In genomic region chr11:62791501-62792192, GRCh38 we compare ENCODE assay signal across 8 cellular contexts. TPM values are rescaled to one million over a fixed set of nuclear protein-coding genes. Genes with fewer than 3 reads are reported as not detected.
DNase-seq lines count a peak whose midpoint lies in the region; ATAC-seq and TF ChIP-seq lines count a peak whose summit lies in the region.

TSS of gene TMEM223 (minus strand) at chr11:62792006. CDS start at chr11:62791994, 12 bp downstream.

- H4K20me1 ChIP-seq in Karpas-422 (ENCODE audit: insufficient read depth, low read depth, low read length): no peaks in the 10 kb centered on the region; the same call in 1 of the 2 replicates
- peaks cover 12% of the 10 kb centered on the region for H4K20me1 ChIP-seq in neural progenitor cell (ENCODE audit: low read depth)

- H3K4me2 ChIP-seq in Karpas-422 (ENCODE audit: low read depth, low read length, poor library complexity, severe bottlenecking) (peak within 1 kb of the TSS; percentile 78), neural progenitor cell (peak within 1 kb of the TSS; percentile 86)

- no peak for TF ChIP-seq CTCF in foreskin fibroblast (IDR thresholded peaks at IDR 0.05; ENCODE audit: low read depth, low read length)
- peak; percentile 24 for TF ChIP-seq CTCF in neural progenitor cell (IDR thresholded peaks at IDR 0.05)

- peak; percentile 63 for ATAC-seq in GM21619 (IDR thresholded peaks at IDR 0.05; ENCODE audit: unreplicated experiment)

- H3K79me2 ChIP-seq in Karpas-422 (ENCODE audit: low read length): peaks cover 44% of the 10 kb centered on the region
- H3K79me2 ChIP-seq in neural progenitor cell (ENCODE audit: low read depth): peaks cover 45% of the 10 kb centered on the region

- H3K27me3 Mint-ChIP-seq in neural progenitor cell (ENCODE audit: insufficient read depth, low read depth): peaks cover 5% of the 10 kb centered on the region

- H3K27ac Mint-ChIP-seq in neural progenitor cell: peak within 1 kb of the TSS; percentile 98

- peak within 1 kb of the TSS; percentile 89 for H3K4me3 Mint-ChIP-seq in neural progenitor cell

- peaks cover 27% of the 10 kb centered on the region for H3K4me1 Mint-ChIP-seq in neural progenitor cell

- H3K4me1 ChIP-seq in Karpas-422 (ENCODE audit: low read length) (peaks cover 35% of the 10 kb centered on the region), neural progenitor cell (peaks cover 6% of the 10 kb centered on the region)

- DNase-seq in DMS53 (lab: John Stamatoyannopoulos, UW) (peak; percentile 92), Karpas-422 (peak; percentile 95), SHP77 (lab: John Stamatoyannopoulos, UW) (peak; percentile 59 to 81), foreskin fibroblast (peak; percentile 85 to 95), neural progenitor cell (ENCODE audit: low spot score) (peak; percentile 90), stromal cell of bone marrow (ENCODE audit: low read depth) (peak; percentile 70)
- peak; percentile 97 for DNase-seq in activated effector memory CD4-positive, alpha-beta T cell treated with anti-CD3 and anti-CD28 coated beads, Interleukin-2, amount 50 U/mL, for 16 hours

- peaks cover 34% of the 10 kb centered on the region for H3K36me3 Mint-ChIP-seq in neural progenitor cell

- H3K4me3 ChIP-seq in Karpas-422 (ENCODE audit: low read length) (peak within 1 kb of the TSS; percentile 99), foreskin fibroblast (ENCODE audit: low read depth in 1 of 2, low read length in 2 of 2) (peak within 1 kb of the TSS; percentile 60 to 91), neural progenitor cell (peak within 1 kb of the TSS; percentile 86)

- H3K9me3 ChIP-seq in Karpas-422 (ENCODE audit: low read length): no peaks in the 10 kb centered on the region
- no peaks in the 10 kb centered on the region for H3K9me3 ChIP-seq in neural progenitor cell (ENCODE audit: low read depth)

- H2AFZ ChIP-seq in Karpas-422 (ENCODE audit: low read length) (no peak within 1 kb of the TSS), neural progenitor cell (replicated peaks) (peak within 1 kb of the TSS; percentile 14)

- H3K27ac ChIP-seq in Karpas-422 (ENCODE audit: low read length) (peak within 1 kb of the TSS; percentile 61), neural progenitor cell (peak within 1 kb of the TSS; percentile 2)

- peaks cover 60% of the 10 kb centered on the region for H3F3A ChIP-seq in neural progenitor cell (ENCODE audit: low read depth)

- H3K36me3 ChIP-seq in Karpas-422 (ENCODE audit: insufficient read depth, low read length): peaks cover 29% of the 10 kb centered on the region; the same call in 1 of the 2 replicates
- H3K36me3 ChIP-seq in neural progenitor cell: peaks cover 6% of the 10 kb centered on the region

- H3K9me3 Mint-ChIP-seq in neural progenitor cell: no peaks in the 10 kb centered on the region

- peak within 1 kb of the TSS; percentile 96 for H3K9ac ChIP-seq in Karpas-422 (ENCODE audit: low read length)
- peak within 1 kb of the TSS; percentile 68 for H3K9ac ChIP-seq in neural progenitor cell

- no peaks in the 10 kb centered on the region for H3K9me2 ChIP-seq in Karpas-422 (replicated peaks; ENCODE audit: insufficient read depth, low read length)

- no peaks in the 10 kb centered on the region for H3K27me3 ChIP-seq in Karpas-422 (ENCODE audit: low read length)
- no peaks in the 10 kb centered on the region for H3K27me3 ChIP-seq in neural progenitor cell

RNA-seq across cellular contexts. Expression of gene TMEM223, which starts in this region (rescaled TPM):
- total RNA-seq in Karpas-422 (2014; rRNA removed; shearing (Covaris generic); ENCODE audit: low replicate concordance): 22.2 and 34.6 TPM in 2 replicates
- total RNA-seq in neural progenitor cell (ENCODE audit: low replicate concordance): 9.9 and 38.9 TPM in 2 replicates

Comparison
In these comparisons a context has a peak if more than half of its experiments do, and no peak if none do; other contexts are left out.
1. Peak in every context shown above with its lines: DNase-seq, ATAC-seq, H3K4me3 ChIP-seq and H3K27ac ChIP-seq.